Comparison of ENCODE assay signal across 29 cellular contexts in the genomic region with DNA sequence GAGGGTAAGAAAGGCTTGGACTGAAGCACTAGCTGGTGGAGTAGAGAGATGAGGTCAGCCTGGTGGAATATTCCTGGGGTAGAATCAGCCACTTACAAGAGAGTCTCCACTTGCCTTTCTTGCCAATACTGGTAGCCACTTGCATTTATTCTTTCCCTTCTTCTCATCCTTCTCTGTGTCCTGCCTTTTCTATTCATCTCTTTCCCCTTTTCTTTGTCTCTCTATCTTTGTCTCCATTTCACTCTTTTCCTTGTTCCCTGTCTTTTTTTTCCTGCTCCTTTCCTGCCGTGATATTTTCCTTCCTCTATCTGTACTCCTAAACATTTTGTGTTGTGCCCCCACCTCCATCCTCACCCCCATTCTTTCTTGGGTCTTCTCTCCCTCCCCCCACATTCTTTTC.
"Had no signal": no experiment of that assay in that cellular context is flagged by ENCODE, and none has a peak within 500 bp of the region (broad histone marks: within the 10 kb centered on the region; RNA-seq: fewer than 3 reads in every experiment).

No MANE protein-coding gene starts in this region.

- H3K27me3 ChIP-seq: body of pancreas, breast epithelium, cardiac muscle cell, colonic mucosa, heart left ventricle had no signal

- H3K27ac ChIP-seq: body of pancreas, breast epithelium, cardiac muscle cell, colonic mucosa, foreskin keratinocyte, gastrocnemius medialis, heart left ventricle had no signal

- H3K4me3 ChIP-seq: body of pancreas, breast epithelium, cardiac muscle cell, colonic mucosa, gastrocnemius medialis, heart left ventricle had no signal

- H3K36me3 ChIP-seq: breast epithelium, cardiac muscle cell, colonic mucosa, gastrocnemius medialis, heart left ventricle had no signal

- DNase-seq: activated CD4-positive, alpha-beta memory T cell treated with anti-CD3 and anti-CD28 coated beads, Interleukin-2, amount 10 ng/mL, durations not matched to agents 7 days and 5 days; activated CD4-positive, alpha-beta T cell treated with anti-CD3 and anti-CD28 coated beads for 1 hour; activated CD4-positive, alpha-beta T cell treated with anti-CD3 and anti-CD28 coated beads for 4 hours; activated CD4-positive, alpha-beta T cell treated with anti-CD3 and anti-CD28 coated beads, Interleukin-2, amount 10 ng/mL, durations not matched to agents 7 days and 5 days; activated CD4-positive, alpha-beta T cell treated with anti-CD3 and anti-CD28 coated beads, Interleukin-2, amount 50 U/mL, for 4 hours; activated CD8-positive, alpha-beta memory T cell treated with anti-CD3 and anti-CD28 coated beads, Interleukin-2, amount 50 U/mL, for 48 hours; activated effector memory CD4-positive, alpha-beta T cell treated with Interleukin-2 at 50 U/mL for 16 hours; activated gamma-delta T cell treated with Interleukin-2 at 50 U/mL for 16 hours; activated naive CD4-positive, alpha-beta T cell treated with anti-CD3 and anti-CD28 coated beads, Interleukin-2, amount 50 U/mL, for 16 hours; activated naive CD4-positive, alpha-beta T cell treated with Interleukin-2 at 50 U/mL for 16 hours; activated T-cell treated with anti-CD3 and anti-CD28 coated beads, Interleukin-2, amount 50 U/mL, for 4 hours; amniotic stem cell; aorta; body of pancreas; central memory CD4-positive, alpha-beta T cell; cerebellar nuclear complex; colonic mucosa; effector memory CD4-positive, alpha-beta T cell; endodermal cell; foreskin keratinocyte; gastrocnemius medialis; glutamatergic neuron; heart left ventricle; T-helper 2 cell had no signal

- H3K4me1 Mint-ChIP-seq: activated CD4-positive, alpha-beta memory T cell treated with anti-CD3 and anti-CD28 coated beads, Interleukin-2, amount 10 ng/mL, durations not matched to agents 7 days and 5 days; activated CD4-positive, alpha-beta T cell treated with anti-CD3 and anti-CD28 coated beads, Interleukin-2, amount 10 ng/mL, durations not matched to agents 7 days and 5 days; activated T-helper 17 cell treated with anti-CD3 and anti-CD28 coated beads, Interleukin-2, amount 50 U/mL, for 72 hours; WTC11 had no signal

- H3K4me1 ChIP-seq: body of pancreas, breast epithelium, colonic mucosa, foreskin keratinocyte, gastrocnemius medialis had no signal

- H3K9me3 Mint-ChIP-seq: activated CD4-positive, alpha-beta memory T cell treated with anti-CD3 and anti-CD28 coated beads, Interleukin-2, amount 10 ng/mL, durations not matched to agents 7 days and 5 days; activated CD4-positive, alpha-beta T cell treated with anti-CD3 and anti-CD28 coated beads, Interleukin-2, amount 10 ng/mL, durations not matched to agents 7 days and 5 days; activated T-cell treated with anti-CD3 and anti-CD28 coated beads, Interleukin-2, amount 50 U/mL, for 4 hours; endodermal cell; WTC11 had no signal

- H3K36me3 Mint-ChIP-seq: activated naive CD8-positive, alpha-beta T cell; WTC11 had no signal

- H3K9me3 ChIP-seq: body of pancreas, breast epithelium, colonic mucosa, gastrocnemius medialis, heart left ventricle had no signal

- H3K27ac Mint-ChIP-seq: activated CD4-positive, alpha-beta memory T cell treated with anti-CD3 and anti-CD28 coated beads, Interleukin-2, amount 10 ng/mL, durations not matched to agents 7 days and 5 days; activated CD4-positive, alpha-beta T cell treated with anti-CD3 and anti-CD28 coated beads, Interleukin-2, amount 10 ng/mL, durations not matched to agents 7 days and 5 days; activated naive CD8-positive, alpha-beta T cell; activated T-helper 17 cell treated with anti-CD3 and anti-CD28 coated beads, Interleukin-2, amount 50 U/mL, for 72 hours; endodermal cell; WTC11 had no signal

- H3K4me3 Mint-ChIP-seq: activated CD4-positive, alpha-beta memory T cell treated with anti-CD3 and anti-CD28 coated beads, Interleukin-2, amount 10 ng/mL, durations not matched to agents 7 days and 5 days; activated CD4-positive, alpha-beta T cell treated with anti-CD3 and anti-CD28 coated beads, Interleukin-2, amount 10 ng/mL, durations not matched to agents 7 days and 5 days; activated naive CD8-positive, alpha-beta T cell; activated T-cell treated with anti-CD3 and anti-CD28 coated beads, Interleukin-2, amount 50 U/mL, for 4 hours; activated T-helper 17 cell treated with anti-CD3 and anti-CD28 coated beads, Interleukin-2, amount 50 U/mL, for 72 hours; endodermal cell; WTC11 had no signal

- H3K27me3 Mint-ChIP-seq: activated CD4-positive, alpha-beta T cell treated with anti-CD3 and anti-CD28 coated beads, Interleukin-2, amount 10 ng/mL, durations not matched to agents 7 days and 5 days had no signal
